ENCODE assay signal across 1 cellular context in the genomic region with DNA sequence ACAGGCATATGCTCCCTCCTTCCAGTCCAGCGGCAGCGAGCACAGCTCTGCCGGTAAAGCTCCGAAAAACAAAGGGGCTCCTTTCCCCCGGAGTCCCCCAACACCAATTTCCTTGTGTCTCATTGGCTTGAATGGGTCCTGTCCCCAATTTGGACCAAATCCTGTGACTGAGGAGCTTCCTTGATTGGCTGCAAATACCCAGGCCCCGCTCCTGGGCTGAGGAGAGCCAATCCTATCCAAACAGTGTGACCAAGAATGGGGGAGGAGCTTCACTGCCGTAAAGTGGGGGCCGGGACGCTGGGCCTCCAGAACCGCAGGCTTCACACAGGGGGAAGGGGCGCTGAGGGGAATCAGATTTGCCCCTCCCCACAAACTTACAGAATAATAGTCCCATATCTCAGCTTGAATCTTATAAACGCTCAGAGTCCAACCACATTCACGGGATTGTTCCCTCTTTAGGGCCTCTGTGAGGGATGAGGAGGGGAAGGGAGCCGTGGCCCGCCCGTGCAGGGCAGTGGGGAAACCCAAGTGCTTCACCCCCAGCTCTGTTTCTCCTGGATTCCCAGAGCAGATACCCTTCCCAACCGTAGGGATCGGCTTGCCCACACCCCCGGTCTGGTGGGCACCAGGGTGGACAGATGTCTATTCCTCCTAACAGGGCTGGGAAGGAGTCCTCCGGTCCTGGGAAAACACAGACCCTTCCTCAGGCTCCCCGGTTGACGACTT.
TF ChIP-seq lines count a peak whose summit lies in the region.

No MANE protein-coding gene starts in this region.

TF ChIP-seq in H1, 55 proteins besides CTCF, POLR2A, EP300 and RAD21:
- no peak for TF ChIP-seq KDM1A (IDR thresholded peaks at IDR 0.05; ENCODE audit: borderline replicate concordance, low read length)
- no peak for TF ChIP-seq RBBP5 (IDR thresholded peaks at IDR 0.05; ENCODE audit: borderline replicate concordance, low read depth, low read length)
- no peak for TF ChIP-seq CEBPB (IDR thresholded peaks at IDR 0.05; ENCODE audit: low read depth, low read length)
- no peak for TF ChIP-seq ASH2L (IDR thresholded peaks at IDR 0.05; ENCODE audit: low read length)
- no peak for TF ChIP-seq SP2 (IDR thresholded peaks at IDR 0.05; ENCODE audit: low read length)
- no peak for TF ChIP-seq CBX5 (IDR thresholded peaks at IDR 0.05; ENCODE audit: low read depth, low read length)
- TF ChIP-seq RXRA (IDR thresholded peaks at IDR 0.05; ENCODE audit: insufficient read depth, low read depth, low read length): no peak
- TF ChIP-seq, protein P1, sequence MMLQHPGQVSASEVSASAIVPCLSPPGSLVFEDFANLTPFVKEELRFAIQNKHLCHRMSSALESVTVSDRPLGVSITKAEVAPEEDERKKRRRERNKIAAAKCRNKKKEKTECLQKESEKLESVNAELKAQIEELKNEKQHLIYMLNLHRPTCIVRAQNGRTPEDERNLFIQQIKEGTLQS (IDR thresholded peaks at IDR 0.05; ENCODE audit: insufficient read depth, low read depth, low read length): no peak
- no peak for TF ChIP-seq TAF1 (IDR thresholded peaks at IDR 0.05; ENCODE audit: low read depth, low read length)
- TF ChIP-seq, protein P2, sequence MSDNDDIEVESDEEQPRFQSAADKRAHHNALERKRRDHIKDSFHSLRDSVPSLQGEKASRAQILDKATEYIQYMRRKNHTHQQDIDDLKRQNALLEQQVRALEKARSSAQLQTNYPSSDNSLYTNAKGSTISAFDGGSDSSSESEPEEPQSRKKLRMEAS (IDR thresholded peaks at IDR 0.05): no peak
- no peak for TF ChIP-seq SP1 (IDR thresholded peaks at IDR 0.05; ENCODE audit: low read depth, low read length)
- TF ChIP-seq SP4 (IDR thresholded peaks at IDR 0.05; ENCODE audit: low read length): no peak
- TF ChIP-seq, protein P3, sequence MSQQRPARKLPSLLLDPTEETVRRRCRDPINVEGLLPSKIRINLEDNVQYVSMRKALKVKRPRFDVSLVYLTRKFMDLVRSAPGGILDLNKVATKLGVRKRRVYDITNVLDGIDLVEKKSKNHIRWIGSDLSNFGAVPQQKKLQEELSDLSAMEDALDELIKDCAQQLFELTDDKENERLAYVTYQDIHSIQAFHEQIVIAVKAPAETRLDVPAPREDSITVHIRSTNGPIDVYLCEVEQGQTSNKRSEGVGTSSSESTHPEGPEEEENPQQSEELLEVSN (IDR thresholded peaks at IDR 0.05): no peak
- no peak for TF ChIP-seq FOSL1 (IDR thresholded peaks at IDR 0.05; ENCODE audit: insufficient read depth, low read depth, low read length)
